ENCODE assay signal across 33 cellular contexts in the genomic region with DNA sequence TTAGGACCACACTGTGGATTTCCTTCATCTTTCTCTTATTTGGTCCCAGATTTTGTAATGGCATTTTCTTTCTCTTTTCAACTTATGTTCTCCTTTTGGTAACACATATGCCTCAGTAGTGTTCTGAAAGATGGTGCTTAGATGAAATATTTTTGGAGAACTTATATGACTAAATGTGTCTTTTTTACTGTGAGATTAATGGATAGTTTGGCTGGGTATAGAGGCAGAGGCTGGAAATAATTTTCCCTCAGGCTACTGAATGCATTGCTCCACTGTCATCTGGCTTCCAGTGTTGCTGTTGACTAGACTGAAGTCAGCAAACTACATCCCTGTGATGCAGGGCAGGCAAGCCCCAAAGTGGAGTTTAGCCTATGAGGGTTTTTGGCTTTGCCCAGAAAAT.
"Had no signal": no experiment of that assay in that cellular context is flagged by ENCODE, and none has a peak within 500 bp of the region (broad histone marks: within the 10 kb centered on the region; RNA-seq: fewer than 3 reads in every experiment).

No MANE protein-coding gene starts in this region.

- H3K27ac ChIP-seq: adrenal gland, ascending aorta, body of pancreas, brain microvascular endothelial cell, breast epithelium, cardiac muscle cell had no signal

- H3K4me1 ChIP-seq: ascending aorta, body of pancreas, breast epithelium had no signal

- H3K27me3 ChIP-seq: adrenal gland, ascending aorta, body of pancreas, brain microvascular endothelial cell, breast epithelium, cardiac muscle cell had no signal

- H3K4me3 ChIP-seq: adrenal gland, ascending aorta, body of pancreas, breast epithelium, cardiac muscle cell had no signal

- ATAC-seq: activated naive CD4-positive, alpha-beta T cell treated with anti-CD3 and anti-CD28 coated beads, Interleukin-2, amount 50 U/mL, for 72 hours; activated naive CD8-positive, alpha-beta T cell treated with anti-CD3 and anti-CD28 coated beads, Interleukin-2, amount 50 U/mL, for 24 hours; activated T-cell treated with anti-CD3 and anti-CD28 coated beads, Interleukin-2, amount 50 U/mL, for 4 hours; activated T-cell treated with anti-CD3 and anti-CD28 coated beads, Interleukin-2, amount 50 U/mL, for 72 hours; activated T-helper 17 cell treated with anti-CD3 and anti-CD28 coated beads, Interleukin-2, amount 50 U/mL, for 72 hours; body of pancreas had no signal

- H3K36me3 ChIP-seq: adrenal gland, ascending aorta, brain microvascular endothelial cell, breast epithelium, cardiac muscle cell had no signal

- H3K9me3 ChIP-seq: adrenal gland, ascending aorta, body of pancreas had no signal

- DNase-seq: activated effector memory CD4-positive, alpha-beta T cell treated with anti-CD3 and anti-CD28 coated beads, Interleukin-2, amount 50 U/mL, for 16 hours; activated effector memory CD4-positive, alpha-beta T cell treated with Interleukin-2 at 50 U/mL for 16 hours; activated gamma-delta T cell; activated gamma-delta T cell treated with Interleukin-2 at 50 U/mL for 16 hours; activated naive CD4-positive, alpha-beta T cell; activated naive CD4-positive, alpha-beta T cell treated with anti-CD3 and anti-CD28 coated beads for 36 hours; activated naive CD4-positive, alpha-beta T cell treated with anti-CD3 and anti-CD28 coated beads, Interleukin-2, amount 10 ng/mL, durations not matched to agents 7 days and 5 days; activated naive CD4-positive, alpha-beta T cell treated with anti-CD3 and anti-CD28 coated beads, Interleukin-2, amount 50 U/mL, for 16 hours; activated naive CD4-positive, alpha-beta T cell treated with Interleukin-2 at 50 U/mL for 16 hours; activated naive CD8-positive, alpha-beta T cell treated with anti-CD3 and anti-CD28 coated beads for 36 hours; activated naive CD8-positive, alpha-beta T cell treated with anti-CD3 and anti-CD28 coated beads, Interleukin-2, amount 10 ng/mL, durations not matched to agents 7 days and 5 days; activated naive CD8-positive, alpha-beta T cell treated with anti-CD3 and anti-CD28 coated beads, Interleukin-2, amount 50 U/mL, for 24 hours; activated T-cell treated with anti-CD3 and anti-CD28 coated beads, Interleukin-2, amount 50 U/mL, for 24 hours; activated T-cell treated with anti-CD3 and anti-CD28 coated beads, Interleukin-2, amount 50 U/mL, for 4 hours; activated T-cell treated with anti-CD3 and anti-CD28 coated beads, Interleukin-2, amount 50 U/mL, for 48 hours; activated T-cell treated with anti-CD3 and anti-CD28 coated beads, Interleukin-2, amount 50 U/mL, for 72 hours; adrenal gland; amniotic stem cell; amygdala; anterior cingulate cortex; aorta; body of pancreas; brain microvascular endothelial cell; caudate nucleus; central memory CD4-positive, alpha-beta T cell; cerebellar nuclear complex had no signal

- FAIRE-seq: astrocyte, bronchial epithelial cell had no signal
